In the genomic region with DNA sequence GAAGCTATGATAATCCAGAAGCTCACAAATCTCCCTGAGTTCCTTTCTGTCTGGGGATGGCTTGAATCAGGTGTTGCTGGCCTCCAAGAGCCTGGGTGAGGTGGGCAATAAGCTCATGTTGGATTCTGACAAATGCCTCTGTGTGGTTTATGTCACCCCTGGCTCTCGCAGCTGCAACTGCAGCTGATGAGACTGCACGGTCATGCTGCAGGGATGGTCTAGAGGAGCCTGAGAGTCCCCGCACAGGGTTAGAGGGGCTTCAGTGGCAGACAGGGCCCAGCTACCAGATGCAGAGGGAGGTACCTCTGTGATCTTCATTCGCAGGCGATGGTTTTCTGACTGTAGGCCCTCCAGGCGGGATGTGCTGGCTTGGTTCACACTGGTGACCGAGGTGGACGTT, we compare ENCODE assay signal across 22 cellular contexts.
"Had no signal": no experiment of that assay in that cellular context is flagged by ENCODE, and none has a peak within 500 bp of the region (broad histone marks: within the 10 kb centered on the region; RNA-seq: fewer than 3 reads in every experiment).

No MANE protein-coding gene starts in this region.

- H3K79me2 ChIP-seq: parathyroid adenoma had no signal

- ATAC-seq: left ventricle myocardium superior; lower lobe of right lung; natural killer cell; stimulated activated memory B cell treated with anti-CD40 and anti-IgM and Interleukin-4, amounts not matched to agents 10 μg/mL and 1 μg/mL and 100 μg/mL, for 72 hours; stimulated activated naive CD8-positive, alpha-beta T cell treated with anti-CD3 and anti-CD28 coated beads, Interleukin-15, Interleukin-2, amounts not matched to agents 100 U/mL and 50 U/mL, for 24 hours had no signal

- H3K27me3 ChIP-seq: colonic mucosa, spleen, testis, tibial artery had no signal

- H3K9me3 ChIP-seq: colonic mucosa, lower lobe of right lung, spleen, testis, tibial artery had no signal

- H3K4me1 Mint-ChIP-seq: immature natural killer cell; natural killer cell; stimulated activated memory B cell treated with anti-CD40 and anti-IgM and Interleukin-4, amounts not matched to agents 10 μg/mL and 1 μg/mL and 100 μg/mL, for 72 hours had no signal

- H3K36me3 Mint-ChIP-seq: natural killer cell; stimulated activated memory B cell treated with anti-CD40 and anti-IgM and Interleukin-4, amounts not matched to agents 10 μg/mL and 1 μg/mL and 100 μg/mL, for 72 hours; type B pancreatic cell had no signal

- H3K27ac Mint-ChIP-seq: dendritic cell treated with granulocyte-macrophage colony-stimulating factor and Interleukin-4, amounts not matched to agents 40 ng/mL and 50 ng/mL, for 4 days; immature natural killer cell; natural killer cell; progenitor cell of endocrine pancreas; stimulated activated memory B cell treated with anti-CD40 and anti-IgM and Interleukin-4, amounts not matched to agents 10 μg/mL and 1 μg/mL and 100 μg/mL, for 72 hours; type B pancreatic cell had no signal

- H3K4me1 ChIP-seq: colonic mucosa, lower lobe of right lung, parathyroid adenoma, spleen, tibial artery had no signal

- H3K4me3 Mint-ChIP-seq: dendritic cell treated with granulocyte-macrophage colony-stimulating factor and Interleukin-4, amounts not matched to agents 40 ng/mL and 50 ng/mL, for 4 days; immature natural killer cell; natural killer cell; stimulated activated memory B cell treated with anti-CD40 and anti-IgM and Interleukin-4, amounts not matched to agents 10 μg/mL and 1 μg/mL and 100 μg/mL, for 72 hours; type B pancreatic cell had no signal

- DNase-seq: colonic mucosa; effector CD8-positive, alpha-beta T cell; erythroblast; immature natural killer cell; islet precursor cell; left ventricle myocardium superior; lower lobe of right lung; natural killer cell; spleen; stimulated activated CD4-positive, alpha-beta T cell treated with anti-CD3 and anti-CD28 coated beads, Interleukin-4, amount 100 ng/mL, for 4 hours; stimulated activated naive CD8-positive, alpha-beta T cell treated with anti-CD3 and anti-CD28 coated beads, Interleukin-15, Interleukin-2, amounts not matched to agents 100 U/mL and 50 U/mL, for 24 hours; substantia nigra; tibial artery had no signal

- FAIRE-seq: frontal cortex, urothelium cell line had no signal

- H3K9me3 Mint-ChIP-seq: dendritic cell treated with granulocyte-macrophage colony-stimulating factor and Interleukin-4, amounts not matched to agents 40 ng/mL and 50 ng/mL, for 4 days; immature natural killer cell; natural killer cell; stimulated activated memory B cell treated with anti-CD40 and anti-IgM and Interleukin-4, amounts not matched to agents 10 μg/mL and 1 μg/mL and 100 μg/mL, for 72 hours; type B pancreatic cell had no signal

- H3K4me3 ChIP-seq: colonic mucosa, lower lobe of right lung, skin epidermis, spleen, testis, tibial artery had no signal

- H3K27me3 Mint-ChIP-seq: stimulated activated memory B cell treated with anti-CD40 and anti-IgM and Interleukin-4, amounts not matched to agents 10 μg/mL and 1 μg/mL and 100 μg/mL, for 72 hours; type B pancreatic cell had no signal

- H3K9ac ChIP-seq: parathyroid adenoma had no signal

- H3K27ac ChIP-seq: colonic mucosa, lower lobe of right lung, parathyroid adenoma, skin epidermis, spleen, tibial artery had no signal

- H3K36me3 ChIP-seq: colonic mucosa, lower lobe of right lung, spleen, tibial artery had no signal

- H2AFZ ChIP-seq: parathyroid adenoma had no signal
